ENCODE assay signal across 8 cellular contexts in genomic region chr12:40192704-40193255, GRCh38. TPM values are rescaled to one million over a fixed set of nuclear protein-coding genes. Genes with fewer than 3 reads are reported as not detected.
DNase-seq lines count a peak whose midpoint lies in the region; ATAC-seq and TF ChIP-seq lines count a peak whose summit lies in the region.

No MANE protein-coding gene starts in this region.

- H3K27ac ChIP-seq in left lung (peak overlapping the region in 1 of 2 donors; percentile 16), testis (no peak overlapping the region), prostate gland (no peak overlapping the region)

- ATAC-seq in GM18868 (IDR thresholded peaks at IDR 0.05; ENCODE audit: unreplicated experiment) (peak; percentile 97), GM21786 (IDR thresholded peaks at IDR 0.05; ENCODE audit: unreplicated experiment) (peak; percentile 98), left lung (peak; percentile 21)

- WGBS in testis, 2 donors, result 90 to 91% methylated on average over 6 of the region's 6 CpGs
- 75% methylated on average over 6 of the region's 6 CpGs for WGBS in prostate gland

- H3K4me3 ChIP-seq in left lung (no peak overlapping the region), testis (no peak overlapping the region), prostate gland (no peak overlapping the region)

- H3K9me3 ChIP-seq in left lung, result peaks cover 0 to 23% of the 10 kb centered on the region in 2 donors
- H3K9me3 ChIP-seq in testis, result no peaks in the 10 kb centered on the region
- H3K9me3 ChIP-seq in prostate gland, result no peaks in the 10 kb centered on the region

- no peaks in the 10 kb centered on the region for H3K36me3 ChIP-seq in left lung
- H3K36me3 ChIP-seq in testis (ENCODE audit: low read depth, missing control alignments), result no peaks in the 10 kb centered on the region
- H3K36me3 ChIP-seq in prostate gland, result no peaks in the 10 kb centered on the region

- TF ChIP-seq POLR2A in testis (IDR thresholded peaks at IDR 0.05) (no peak), prostate gland (IDR thresholded peaks at IDR 0.05) (no peak)

- intact Hi-C loops in left lung (cut with DNase I) (no loop called here), testis (cut with DNase I; ENCODE audit: low total_unique reads) (no loop called here), prostate gland (cut with DNase I) (no loop called here)

- TF ChIP-seq CTCF in left lung (IDR thresholded peaks at IDR 0.05), result no peak
- TF ChIP-seq CTCF in testis (IDR thresholded peaks at IDR 0.05), result no peak
- TF ChIP-seq CTCF in prostate gland (IDR thresholded peaks at IDR 0.05), result no peak

- peaks cover 0 to 40% of the 10 kb centered on the region in 2 donors for H3K4me1 ChIP-seq in left lung
- no peaks in the 10 kb centered on the region for H3K4me1 ChIP-seq in testis
- H3K4me1 ChIP-seq in prostate gland (replicated peaks), result no peaks in the 10 kb centered on the region

- no peaks in the 10 kb centered on the region for H3K27me3 ChIP-seq in left lung
- no peaks in the 10 kb centered on the region for H3K27me3 ChIP-seq in testis
- H3K27me3 ChIP-seq in prostate gland (replicated peaks; ENCODE audit: insufficient read depth), result no peaks in the 10 kb centered on the region

- DNase-seq in HT1080 (ENCODE audit: low read depth) (peak; percentile 21), left lung (no peak), testis (no peak), prostate gland (ENCODE audit: low spot score) (no peak), AG20443 (ENCODE audit: low spot score) (no peak), RKO (ENCODE audit: low spot score) (no peak)

RNA-seq across cellular contexts. Expression of gene LRRK2, which starts 32.0 kb away (rescaled TPM):
- 0.66 and 0.90 TPM in 2 replicates for total RNA-seq in HT1080 (2014; rRNA removed; shearing (Covaris generic))
- 0.22 and 0.33 TPM in 2 replicates for polyA plus RNA-seq in HT1080 (2015; cell fraction: cytosol; rRNA removed)
- polyA plus RNA-seq in HT1080 (2015; cell fraction: nucleus; rRNA removed), result 1.1 and 1.6 TPM in 2 replicates
- total RNA-seq in left lung, result 100 to 1,000 TPM; 351 to 515 TPM
- 1 to 10 TPM; 5.1 to 6.2 TPM for total RNA-seq in testis
- 3.4 TPM for polyA plus RNA-seq in testis (ENCODE audit: insufficient read depth, low read depth, low replicate concordance)
- total RNA-seq in prostate gland, result 1 to 10 TPM; 6.2 to 6.8 TPM

Comparison
In these comparisons a context has a peak if more than half of its experiments do, and no peak if none do; other contexts are left out.
1. ATAC-seq: peak in every context shown above with its lines; median percentile 98 in GM21786; 97 in GM18868; 21 in left lung.
2. RNA of gene LRRK2, which starts 32.0 kb away (total RNA-seq): 351 to 515 TPM in left lung; 6.2 to 6.8 TPM in prostate gland, 5.1 to 6.2 TPM in testis and 0.66 to 0.90 TPM in HT1080; every median in the first group is over 10 times any median in the second.